ENCODE assay signal across 17 cellular contexts in the genomic region with DNA sequence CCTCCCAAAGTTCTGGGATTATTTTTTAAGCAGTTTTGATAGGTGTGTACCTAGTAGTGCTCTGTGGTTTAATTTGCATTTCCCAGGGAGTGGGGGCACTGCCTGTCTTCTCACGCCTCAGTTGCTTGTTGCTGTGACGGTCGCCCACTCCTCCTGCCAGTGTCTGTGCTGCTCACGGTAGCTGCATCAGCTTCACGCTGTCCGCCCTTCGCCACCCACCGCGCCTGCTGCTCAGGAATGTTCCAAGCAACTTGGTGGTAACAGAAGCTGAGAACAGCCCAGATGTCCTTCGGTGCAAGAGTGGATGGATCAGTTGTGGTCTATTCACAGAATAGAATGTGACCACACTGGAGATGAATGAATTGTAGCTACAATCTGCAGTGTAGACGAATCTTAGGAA.
DNase-seq lines count a peak whose midpoint lies in the region; TF ChIP-seq lines count a peak whose summit lies in the region.
"Had no signal": no experiment of that assay in that cellular context is flagged by ENCODE, and none has a peak within 500 bp of the region (broad histone marks: within the 10 kb centered on the region; RNA-seq: fewer than 3 reads in every experiment).

No MANE protein-coding gene starts in this region.

- H3K27ac ChIP-seq in brain microvascular endothelial cell, result no peak overlapping the region
- H3K27ac ChIP-seq: coronary artery had no signal

- peak; percentile 29 for DNase-seq in stimulated activated CD4-positive, alpha-beta T cell treated with anti-CD3 and anti-CD28 coated beads, Interleukin-15, amount 100 ng/mL, for 24 hours
- no peak for DNase-seq in stimulated activated CD4-positive, alpha-beta T cell treated with anti-CD3 and anti-CD28 coated beads, Interleukin-2, amount 100 ng/mL, for 48 hours
- DNase-seq in amygdala (lab: John Stamatoyannopoulos, UW) (peak in 35 of 56 donors; percentile 11 to 84 (median 48)), middle frontal gyrus (ENCODE audit: extremely low spot score, low spot score) (peak; percentile 56), superior temporal gyrus (ENCODE audit: extremely low spot score) (peak; percentile 68), NOMO-1 (lab: John Stamatoyannopoulos, UW; ENCODE audit: unreplicated experiment in 2 of 2) (no peak), brain microvascular endothelial cell (no peak), NOMO-1 treated with DMSO at 0.1 percent for 48 hours (lab: John Stamatoyannopoulos, UW; ENCODE audit: unreplicated experiment) (no peak)
- DNase-seq: activated gamma-delta T cell; foreskin fibroblast; hippocampal formation; NCI-H1105; NCI-H748 treated with DMSO at 0.1 percent for 48 hours; SK-N-SH; stimulated activated naive CD4-positive, alpha-beta T cell treated with Interleukin-2 at 50 U/mL for 16 hours; T-helper 9 cell had no signal

- H3K27me3 ChIP-seq in brain microvascular endothelial cell (replicated peaks), result no peaks in the 10 kb centered on the region

- peaks cover 11% of the 10 kb centered on the region for H3K36me3 ChIP-seq in brain microvascular endothelial cell (replicated peaks)

- no peak overlapping the region for H3K4me3 ChIP-seq in brain microvascular endothelial cell (ENCODE audit: low read depth, low read length)
- H3K4me3 ChIP-seq: coronary artery had no signal

- in situ Hi-C loops in brain microvascular endothelial cell (cut with HindIII; ENCODE audit: low pct_ligation_motif_present, low sequenced_read_pairs), result no loop called here

- TF ChIP-seq CTCF in brain microvascular endothelial cell (IDR thresholded peaks at IDR 0.05; ENCODE audit: low read depth, low read length, missing control alignments), result no peak

Comparison
In these comparisons a context has a peak if more than half of its experiments do, and no peak if none do; other contexts are left out.
1. DNase-seq: peak in stimulated activated CD4-positive, alpha-beta T cell treated with anti-CD3 and anti-CD28 coated beads, Interleukin-15, amount 100 ng/mL, for 24 hours (single experiment), amygdala (35 of 56), middle frontal gyrus (single experiment) and superior temporal gyrus (single experiment); none in stimulated activated CD4-positive, alpha-beta T cell treated with anti-CD3 and anti-CD28 coated beads, Interleukin-2, amount 100 ng/mL, for 48 hours (0 of 2), NOMO-1 (0 of 2), brain microvascular endothelial cell (single experiment) and NOMO-1 treated with DMSO at 0.1 percent for 48 hours (single experiment).